In genomic region chr7:75743455-75743859, GRCh38 we compare ENCODE assay signal across 1 cellular context.
TF ChIP-seq lines count a peak whose summit lies in the region.

No MANE protein-coding gene starts in this region.

TF ChIP-seq in SK-N-SH, 30 proteins besides CTCF, POLR2A, EP300 and RAD21 (continued from another document):
- TF ChIP-seq, protein P1, sequence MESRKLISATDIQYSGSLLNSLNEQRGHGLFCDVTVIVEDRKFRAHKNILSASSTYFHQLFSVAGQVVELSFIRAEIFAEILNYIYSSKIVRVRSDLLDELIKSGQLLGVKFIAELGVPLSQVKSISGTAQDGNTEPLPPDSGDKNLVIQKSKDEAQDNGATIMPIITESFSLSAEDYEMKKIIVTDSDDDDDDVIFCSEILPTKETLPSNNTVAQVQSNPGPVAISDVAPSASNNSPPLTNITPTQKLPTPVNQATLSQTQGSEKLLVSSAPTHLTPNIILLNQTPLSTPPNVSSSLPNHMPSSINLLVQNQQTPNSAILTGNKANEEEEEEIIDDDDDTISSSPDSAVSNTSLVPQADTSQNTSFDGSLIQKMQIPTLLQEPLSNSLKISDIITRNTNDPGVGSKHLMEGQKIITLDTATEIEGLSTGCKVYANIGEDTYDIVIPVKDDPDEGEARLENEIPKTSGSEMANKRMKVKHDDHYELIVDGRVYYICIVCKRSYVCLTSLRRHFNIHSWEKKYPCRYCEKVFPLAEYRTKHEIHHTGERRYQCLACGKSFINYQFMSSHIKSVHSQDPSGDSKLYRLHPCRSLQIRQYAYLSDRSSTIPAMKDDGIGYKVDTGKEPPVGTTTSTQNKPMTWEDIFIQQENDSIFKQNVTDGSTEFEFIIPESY (IDR thresholded peaks at IDR 0.05; ENCODE audit: borderline replicate concordance, low read depth), result no peak
- TF ChIP-seq ELF1 (IDR thresholded peaks at IDR 0.05), result no peak
